ENCODE assay signal across 8 cellular contexts in genomic region chr1:148760206-148760605, GRCh38. TPM values are rescaled to one million over a fixed set of nuclear protein-coding genes. Genes with fewer than 3 reads are reported as not detected.
DNase-seq lines count a peak whose midpoint lies in the region; ATAC-seq and TF ChIP-seq lines count a peak whose summit lies in the region.
"Not testable (repeated sequence)": the region's sequence is repeated elsewhere in the genome, so short reads cannot be mapped to it uniquely, and the experiment has no call there.
"Had no signal": no experiment of that assay in that cellular context is flagged by ENCODE, and none has a peak within 500 bp of the region (broad histone marks: within the 10 kb centered on the region; RNA-seq: fewer than 3 reads in every experiment).

No MANE protein-coding gene starts in this region.

- TF ChIP-seq POLR2A in body of pancreas (IDR thresholded peaks at IDR 0.05); gastroesophageal sphincter (IDR thresholded peaks at IDR 0.05); gastrocnemius medialis (IDR thresholded peaks at IDR 0.05): not testable (repeated sequence)

- TF ChIP-seq CTCF in PC-3 (conservative IDR thresholded peaks at IDR 0.05; ENCODE audit: low read depth, low read length); body of pancreas (IDR thresholded peaks at IDR 0.05); gastroesophageal sphincter (IDR thresholded peaks at IDR 0.05); mucosa of descending colon (IDR thresholded peaks at IDR 0.05); gastrocnemius medialis (IDR thresholded peaks at IDR 0.05 in 4 of 5, conservative IDR thresholded peaks at IDR 0.05 in 1 of 5): not testable (repeated sequence)

- TF ChIP-seq EP300 in gastroesophageal sphincter (IDR thresholded peaks at IDR 0.05): not testable (repeated sequence)

- H3K9me3 ChIP-seq in PC-3 (ENCODE audit: low read length); body of pancreas; gastroesophageal sphincter; mucosa of descending colon; gastrocnemius medialis: not testable (repeated sequence)

- H3K27ac ChIP-seq in PC-3 (ENCODE audit: low read length); body of pancreas; gastroesophageal sphincter; gastrocnemius medialis: not testable (repeated sequence)

- POLR2A ChIA-PET in PC-3 (lab: Charles Lee; ENCODE audit: unreplicated experiment): not testable (repeated sequence)

- not testable (repeated sequence) for H3K9ac ChIP-seq in PC-3 (ENCODE audit: low read length)

- not testable (repeated sequence) for H3F3A ChIP-seq in PC-3 (ENCODE audit: low read length, unreplicated experiment)

- H4K20me1 ChIP-seq in PC-3 (ENCODE audit: low read length): not testable (repeated sequence)

- H3K27me3 ChIP-seq in PC-3 (ENCODE audit: low read length); body of pancreas; gastroesophageal sphincter; gastrocnemius medialis: not testable (repeated sequence)

- intact Hi-C loops in PC-3 (cut with micrococcal nuclease); body of pancreas (cut with DNase I); left cardiac atrium (cut with DNase I); mucosa of descending colon (cut with DNase I, micrococcal nuclease); gastrocnemius medialis (cut with DNase I; ENCODE audit: low total_unique reads): not testable (repeated sequence)

- not testable (repeated sequence) for H3K79me2 ChIP-seq in PC-3 (ENCODE audit: low read length)

- not testable (repeated sequence) for H3K4me3 ChIP-seq in PC-3 (ENCODE audit: low read length); body of pancreas; gastroesophageal sphincter; mucosa of descending colon; gastrocnemius medialis

- not testable (repeated sequence) for H3K36me3 ChIP-seq in PC-3 (ENCODE audit: low read depth, low read length); body of pancreas (replicated peaks in 1 of 2; ENCODE audit: insufficient read depth in 1 of 2, low read depth in 2 of 2); gastroesophageal sphincter; mucosa of descending colon (ENCODE audit: low read depth); gastrocnemius medialis

- CTCF ChIA-PET in PC-3 (lab: Charles Lee): not testable (repeated sequence)

- in situ Hi-C loops in gastrocnemius medialis (cut with MboI; ENCODE audit: low sequenced_read_pairs in 4 of 4): not testable (repeated sequence)

- H3K9me2 ChIP-seq in PC-3 (replicated peaks; ENCODE audit: low read length): not testable (repeated sequence)

- not testable (repeated sequence) for H3K4me1 ChIP-seq in PC-3 (ENCODE audit: insufficient read depth, low read length); body of pancreas; gastroesophageal sphincter; mucosa of descending colon (ENCODE audit: low read depth); gastrocnemius medialis

- not testable (repeated sequence) for H2AFZ ChIP-seq in PC-3 (ENCODE audit: low read length)

- no CpG with 5 or more reads among the region's 1 CpG for WGBS in body of pancreas, 2 donors
- WGBS in gastroesophageal sphincter (ENCODE audit: low coverage in 1 of 2), 2 donors: no CpG with 5 or more reads among the region's 1 CpG

- H3K4me2 ChIP-seq in PC-3 (ENCODE audit: low read length): not testable (repeated sequence)

- DNase-seq in PC-3; body of pancreas; left cardiac atrium; left lobe of liver (ENCODE audit: low spot score); mucosa of descending colon; gastrocnemius medialis: not testable (repeated sequence)

- peak; percentile 48 for ATAC-seq in PC-3
- peak; percentile 76 for ATAC-seq in body of pancreas
- ATAC-seq in gastroesophageal sphincter: peak; percentile 83
- peak; percentile 78 to 88 for ATAC-seq in left cardiac atrium
- peak; percentile 82 for ATAC-seq in left lobe of liver
- peak; percentile 73 for ATAC-seq in mucosa of descending colon
- ATAC-seq in gastrocnemius medialis: peak; percentile 45 to 72

- BruUV-seq in PC-3 (replicated peaks; lab: Mats Ljungman, UMichigan): not testable (repeated sequence)

RNA-seq across cellular contexts. Expression of gene NUDT4B, which starts 11.6 kb away (rescaled TPM):
- total RNA-seq in PC-3 (2014; rRNA removed): 18.0 and 29.9 TPM in 2 replicates
- 10 to 100 TPM; 10.9 to 42.5 TPM for total RNA-seq in body of pancreas
- total RNA-seq in gastroesophageal sphincter: 10 to 100 TPM; 55.8 to 73.1 (median 64.6) TPM
- total RNA-seq in left cardiac atrium: under 1 TPM in 1 of 2 donors, not detected in 1; 0.74 TPM
- total RNA-seq in left lobe of liver: 0.33 TPM
- total RNA-seq in mucosa of descending colon: 1 to 10 TPM in 1 of 3 donors, under 1 TPM in 1, not detected in 1; 0.61 to 1.4 TPM
- total RNA-seq in gastrocnemius medialis: 100 to 1,000 TPM in 1 of 4 donors, 10 to 100 TPM in 2, 1 to 10 TPM in 1; 6.1 to 279 (median 22.6) TPM
- total RNA-seq: CD4-positive, CD25-positive, alpha-beta regulatory T cell had no signal
